ENCODE assay signal across 1 cellular context in genomic region chr2:26243643-26244478, GRCh38.
A peak's percentile ranks its signal among the peaks of the same experiment; 100 is the strongest.
TF ChIP-seq lines count a peak whose summit lies in the region.

No MANE protein-coding gene starts in this region.

TF ChIP-seq in HepG2, 621 proteins besides CTCF, POLR2A, EP300 and RAD21 (continued from another document):
- TF ChIP-seq ZBTB10 (CRISPR knock-in tag; IDR thresholded peaks at IDR 0.05; ENCODE audit: borderline replicate concordance) (no peak), FIP1L1 (IDR thresholded peaks at IDR 0.05; ENCODE audit: borderline replicate concordance, insufficient read depth, low read depth, low read length) (no peak; the same call in 1 of the 2 replicates), ZNF576 (CRISPR knock-in tag; IDR thresholded peaks at IDR 0.05) (no peak), SMYD3 (CRISPR knock-in tag; IDR thresholded peaks at IDR 0.05) (no peak), CREM (IDR thresholded peaks at IDR 0.05) (0 out of 2 replicates have a peak, but pooled peaks have one; percentile 14), CREM (CRISPR knock-in tag; IDR thresholded peaks at IDR 0.05) (no peak), SUZ12 (IDR thresholded peaks at IDR 0.05; ENCODE audit: low read depth, low read length) (no peak), ZNF362 (CRISPR knock-in tag; IDR thresholded peaks at IDR 0.05; ENCODE audit: borderline replicate concordance) (no peak), NR1H2 (CRISPR knock-in tag; IDR thresholded peaks at IDR 0.05; ENCODE audit: borderline replicate concordance, low read depth) (0 out of 2 replicates have a peak, but pooled peaks have one; percentile 7), KDM3A (CRISPR knock-in tag; IDR thresholded peaks at IDR 0.05; ENCODE audit: low read depth) (0 out of 2 replicates have a peak, but pooled peaks have one; percentile 6), ONECUT2 (CRISPR knock-in tag; IDR thresholded peaks at IDR 0.05) (no peak), ZNF350 (CRISPR knock-in tag; IDR thresholded peaks at IDR 0.05; ENCODE audit: borderline replicate concordance, low read depth) (no peak), ZNF468 (CRISPR knock-in tag; IDR thresholded peaks at IDR 0.05) (no peak), HOMEZ (CRISPR knock-in tag; IDR thresholded peaks at IDR 0.05; ENCODE audit: low read depth) (0 out of 2 replicates have a peak, but pooled peaks have one; percentile 9), ZNF382 (CRISPR knock-in tag; IDR thresholded peaks at IDR 0.05; ENCODE audit: borderline replicate concordance) (no peak), ZFAT (CRISPR knock-in tag; conservative IDR thresholded peaks at IDR 0.05) (no peak), TFDP2 (CRISPR knock-in tag; IDR thresholded peaks at IDR 0.05) (no peak), EED (CRISPR knock-in tag; IDR thresholded peaks at IDR 0.05) (peak; percentile 62; the same call in 1 of the 2 replicates), ADNP (CRISPR knock-in tag; IDR thresholded peaks at IDR 0.05) (no peak), CEBPZ (IDR thresholded peaks at IDR 0.05; ENCODE audit: low read length) (no peak), DPF2 (CRISPR knock-in tag; IDR thresholded peaks at IDR 0.05; ENCODE audit: borderline replicate concordance, low read depth) (0 out of 2 replicates have a peak, but pooled peaks have one; percentile 10), ZNF431 (CRISPR knock-in tag; IDR thresholded peaks at IDR 0.05; ENCODE audit: borderline replicate concordance, low read depth) (0 out of 2 replicates have a peak, but pooled peaks have one; percentile 61), ZNF292 (CRISPR knock-in tag; IDR thresholded peaks at IDR 0.05; ENCODE audit: borderline replicate concordance, low read depth) (no peak), ZMAT3 (CRISPR knock-in tag; conservative IDR thresholded peaks at IDR 0.05) (no peak), MED13 (CRISPR knock-in tag; IDR thresholded peaks at IDR 0.05) (no peak), HNF4G (IDR thresholded peaks at IDR 0.05; ENCODE audit: borderline replicate concordance, low read depth, low read length) (no peak), HNF4G (CRISPR knock-in tag; IDR thresholded peaks at IDR 0.05; ENCODE audit: borderline replicate concordance, low read depth) (no peak), ZNF142 (CRISPR knock-in tag; IDR thresholded peaks at IDR 0.05) (no peak), BATF2 (CRISPR knock-in tag; IDR thresholded peaks at IDR 0.05) (no peak), NKX3-1 (CRISPR knock-in tag; IDR thresholded peaks at IDR 0.05) (no peak), HNRNPLL (IDR thresholded peaks at IDR 0.05; ENCODE audit: low read depth, low read length, poor library complexity, severe bottlenecking) (no peak), DZIP1 (CRISPR knock-in tag; IDR thresholded peaks at IDR 0.05) (0 out of 2 replicates have a peak, but pooled peaks have one; percentile 46), ZNF510 (CRISPR knock-in tag; IDR thresholded peaks at IDR 0.05; ENCODE audit: low read depth) (no peak)
